In genomic region chr9:137785704-137786161, GRCh38 we compare ENCODE assay signal across 14 cellular contexts.
A peak's percentile ranks its signal among the peaks of the same experiment; 100 is the strongest.
DNase-seq lines count a peak whose midpoint lies in the region; ATAC-seq and TF ChIP-seq lines count a peak whose summit lies in the region.
"Had no signal": no experiment of that assay in that cellular context is flagged by ENCODE, and none has a peak within 500 bp of the region (broad histone marks: within the 10 kb centered on the region; RNA-seq: fewer than 3 reads in every experiment).

No MANE protein-coding gene starts in this region.

- H3K36me3 Mint-ChIP-seq in endodermal cell (ENCODE audit: low read depth): peaks cover 57% of the 10 kb centered on the region

- peak; percentile 36 for TF ChIP-seq CTCF in endodermal cell (conservative IDR thresholded peaks at IDR 0.05)

- WGBS in endodermal cell (ENCODE audit: insufficient coverage in 1 of 2, insufficient read length in 1 of 2), 2 experiments: 66 to 74% methylated on average over 10 to 16 of the region's 16 CpGs

- no peaks in the 10 kb centered on the region for H3K27me3 Mint-ChIP-seq in endodermal cell (ENCODE audit: insufficient read depth)
- H3K27me3 Mint-ChIP-seq: activated CD8-positive, alpha-beta T cell treated with anti-CD3 and anti-CD28 coated beads for 36 hours had no signal

- no peaks in the 10 kb centered on the region for H3K9me3 ChIP-seq in endodermal cell (ENCODE audit: control insufficient read depth, low read length)
- H3K9me3 ChIP-seq: tibial artery had no signal

- no peaks in the 10 kb centered on the region for H3K27me3 ChIP-seq in endodermal cell (ENCODE audit: control insufficient read depth, insufficient read depth, low read length, poor library complexity, severe bottlenecking)
- H3K27me3 ChIP-seq: tibial artery had no signal

- H3K4me3 ChIP-seq in endodermal cell (ENCODE audit: low read length): no peak overlapping the region
- H3K4me3 ChIP-seq: tibial artery had no signal

- no peak overlapping the region for H3K4me3 Mint-ChIP-seq in endodermal cell
- H3K4me3 Mint-ChIP-seq: activated CD8-positive, alpha-beta T cell treated with anti-CD3 and anti-CD28 coated beads for 36 hours; activated naive CD4-positive, alpha-beta T cell treated with anti-CD3 and anti-CD28 coated beads for 36 hours had no signal

- no peaks in the 10 kb centered on the region for H3K4me1 ChIP-seq in endodermal cell (ENCODE audit: control insufficient read depth, insufficient read depth, low read length)
- H3K4me1 ChIP-seq: tibial artery had no signal

- H3K9me3 Mint-ChIP-seq in endodermal cell: no peaks in the 10 kb centered on the region
- H3K9me3 Mint-ChIP-seq: activated CD8-positive, alpha-beta T cell treated with anti-CD3 and anti-CD28 coated beads for 36 hours; activated naive CD4-positive, alpha-beta T cell treated with anti-CD3 and anti-CD28 coated beads for 36 hours had no signal

- ATAC-seq in HG03159 (IDR thresholded peaks at IDR 0.05; ENCODE audit: unreplicated experiment): no peak
- ATAC-seq: activated CD8-positive, alpha-beta T cell treated with anti-CD3 and anti-CD28 coated beads for 36 hours had no signal

- DNase-seq in HT-29 (ENCODE audit: low spot score): peak; percentile 23
- DNase-seq in NCI-H345 treated with DMSO at 0.1 percent for 48 hours (lab: John Stamatoyannopoulos, UW; ENCODE audit: unreplicated experiment): peak; percentile 76
- peak; percentile 60 for DNase-seq in endodermal cell
- DNase-seq in pons (ENCODE audit: low spot score): peak; percentile 45
- no peak for DNase-seq in glomerular visceral epithelial cell (ENCODE audit: extremely low spot score)
- DNase-seq in NCI-H82 treated with DMSO at 0.1 percent for 48 hours (lab: John Stamatoyannopoulos, UW; ENCODE audit: unreplicated experiment): no peak
- DNase-seq: activated CD8-positive, alpha-beta T cell treated with anti-CD3 and anti-CD28 coated beads for 36 hours; activated naive CD4-positive, alpha-beta T cell treated with anti-CD3 and anti-CD28 coated beads for 36 hours; Calu3; cortex of kidney; NCI-H1105 treated with DMSO at 0.1 percent for 48 hours; small intestine; tibial artery had no signal

- H3K27ac Mint-ChIP-seq in endodermal cell: peak overlapping the region; percentile 90
- H3K27ac Mint-ChIP-seq: activated naive CD4-positive, alpha-beta T cell treated with anti-CD3 and anti-CD28 coated beads for 36 hours had no signal

- H3K36me3 ChIP-seq in endodermal cell (ENCODE audit: control insufficient read depth, insufficient read depth, low read length): peaks cover 55% of the 10 kb centered on the region

- H3K27ac ChIP-seq in endodermal cell (ENCODE audit: low read depth, low read length): peak overlapping the region; percentile 80
- H3K27ac ChIP-seq: tibial artery had no signal

- no peak overlapping the region for H3K9ac ChIP-seq in endodermal cell (ENCODE audit: extremely low read depth, low read length, poor library complexity, severe bottlenecking)

- peaks cover 7% of the 10 kb centered on the region for H3K4me1 Mint-ChIP-seq in endodermal cell

Comparison
In these comparisons a context has a peak if more than half of its experiments do, and no peak if none do; other contexts are left out.
1. DNase-seq: peak in HT-29 (single experiment), NCI-H345 treated with DMSO at 0.1 percent for 48 hours (single experiment), endodermal cell (single experiment) and pons (single experiment); none in glomerular visceral epithelial cell (single experiment) and NCI-H82 treated with DMSO at 0.1 percent for 48 hours (single experiment).